ENCODE assay signal across 1 cellular context in genomic region chr7:43302211-43302711, GRCh38.
TF ChIP-seq lines count a peak whose summit lies in the region.

No MANE protein-coding gene starts in this region.

TF ChIP-seq in H1, 55 proteins besides CTCF, POLR2A, EP300 and RAD21 (continued from another document):
- no peak for TF ChIP-seq CHD7 (IDR thresholded peaks at IDR 0.05; ENCODE audit: insufficient replicate concordance, low read length)
- no peak for TF ChIP-seq HDAC6 (IDR thresholded peaks at IDR 0.05; ENCODE audit: low read depth, low read length)
- no peak for TF ChIP-seq SP2 (IDR thresholded peaks at IDR 0.05; ENCODE audit: low read length)
- TF ChIP-seq KDM1A (IDR thresholded peaks at IDR 0.05; ENCODE audit: borderline replicate concordance, low read length): no peak
- no peak for TF ChIP-seq CBX8 (IDR thresholded peaks at IDR 0.05; ENCODE audit: borderline replicate concordance, low read depth, low read length)
- no peak for TF ChIP-seq ATF2 (IDR thresholded peaks at IDR 0.05; ENCODE audit: low read length)
- no peak for TF ChIP-seq SP4 (IDR thresholded peaks at IDR 0.05; ENCODE audit: low read length)
- TF ChIP-seq HDAC2 (IDR thresholded peaks at IDR 0.05; ENCODE audit: borderline replicate concordance in 1 of 2, low read depth in 2 of 2, low read length in 2 of 2): no peak
- no peak for TF ChIP-seq TAF1 (IDR thresholded peaks at IDR 0.05; ENCODE audit: low read depth, low read length)
- TF ChIP-seq BRCA1 (IDR thresholded peaks at IDR 0.05; ENCODE audit: low read depth, low read length): no peak
- TF ChIP-seq CTBP2 (IDR thresholded peaks at IDR 0.05; ENCODE audit: borderline replicate concordance, insufficient read depth, insufficient read length, low read length): no peak
- TF ChIP-seq SAP30 (IDR thresholded peaks at IDR 0.05; ENCODE audit: insufficient read depth, insufficient replicate concordance, low read length): no peak
- TF ChIP-seq GABPA (IDR thresholded peaks at IDR 0.05; ENCODE audit: borderline replicate concordance, insufficient read depth, low read length): no peak
- TF ChIP-seq SUZ12 (IDR thresholded peaks at IDR 0.05; ENCODE audit: low read length): no peak
- TF ChIP-seq MAX (IDR thresholded peaks at IDR 0.05): no peak
